13 cellular contexts compared by ENCODE assay signal in the genomic region with DNA sequence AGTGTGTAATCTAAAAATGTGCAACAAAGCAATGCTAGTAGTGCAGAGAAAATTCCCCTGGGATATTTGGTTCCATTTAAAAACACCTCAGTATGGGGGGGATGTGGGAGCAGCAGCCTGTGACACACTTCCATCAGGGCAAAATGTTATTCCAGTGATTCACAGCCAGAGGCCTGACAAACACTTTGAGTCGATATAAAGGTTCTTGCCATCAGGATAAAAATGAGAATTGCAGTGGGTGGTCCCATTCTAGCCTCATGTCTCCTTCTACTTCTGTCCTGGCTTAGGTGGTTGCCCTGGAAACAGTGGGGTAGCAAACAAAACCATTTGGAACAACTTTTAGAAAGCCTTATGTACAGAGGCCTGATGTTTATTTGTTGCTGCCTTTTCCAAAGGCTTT.
DNase-seq lines count a peak whose midpoint lies in the region; ATAC-seq and TF ChIP-seq lines count a peak whose summit lies in the region.
"Had no signal": no experiment of that assay in that cellular context is flagged by ENCODE, and none has a peak within 500 bp of the region (broad histone marks: within the 10 kb centered on the region; RNA-seq: fewer than 3 reads in every experiment).

No MANE protein-coding gene starts in this region.

- H3K27ac ChIP-seq in brain microvascular endothelial cell = peak overlapping the region; percentile 41
- H3K27ac ChIP-seq: BLaER1, WERI-Rb-1 had no signal

- DNase-seq in AG08395 (ENCODE audit: low spot score) (peak; percentile 41), LHCN-M2 (ENCODE audit: low read depth) (peak; percentile 82), brain microvascular endothelial cell (peak; percentile 79), lung microvascular endothelial cell (ENCODE audit: low read depth in 2 of 2) (peak; percentile 54 to 68), NCI-H2107 treated with DMSO at 0.1 percent for 48 hours (lab: John Stamatoyannopoulos, UW; ENCODE audit: unreplicated experiment) (no peak), NCI-H128 (lab: John Stamatoyannopoulos, UW; ENCODE audit: unreplicated experiment) (no peak), NCI-H524 treated with DMSO at 0.1 percent for 48 hours (lab: John Stamatoyannopoulos, UW) (no peak)
- DNase-seq: kidney, NCI-H2227 treated with DMSO at 0.1 percent for 48 hours, WERI-Rb-1 had no signal

- H3K4me3 ChIP-seq in brain microvascular endothelial cell (ENCODE audit: low read depth, low read length) = no peak overlapping the region
- H3K4me3 ChIP-seq: BLaER1 had no signal

- in situ Hi-C loops in brain microvascular endothelial cell (cut with HindIII; ENCODE audit: low pct_ligation_motif_present, low sequenced_read_pairs) = no loop called here

- peak; percentile 27 for TF ChIP-seq CTCF in brain microvascular endothelial cell (IDR thresholded peaks at IDR 0.05; ENCODE audit: low read depth, low read length, missing control alignments)

- no peak for ATAC-seq in GM21825 (IDR thresholded peaks at IDR 0.05; ENCODE audit: unreplicated experiment)
- ATAC-seq: esophagus mucosa had no signal

- H3K36me3 ChIP-seq in brain microvascular endothelial cell (replicated peaks) = no peaks in the 10 kb centered on the region
- H3K36me3 ChIP-seq: BLaER1, WERI-Rb-1 had no signal

- no peaks in the 10 kb centered on the region for H3K27me3 ChIP-seq in brain microvascular endothelial cell (replicated peaks)
- H3K27me3 ChIP-seq: BLaER1 had no signal

Comparison
In these comparisons a context has a peak if more than half of its experiments do, and no peak if none do; other contexts are left out.
1. DNase-seq: peak in AG08395 (single experiment), LHCN-M2 (single experiment), brain microvascular endothelial cell (single experiment) and lung microvascular endothelial cell (2 of 2); none in NCI-H2107 treated with DMSO at 0.1 percent for 48 hours (single experiment), NCI-H128 (single experiment) and NCI-H524 treated with DMSO at 0.1 percent for 48 hours (single experiment).